ENCODE assay signal across 11 cellular contexts in genomic region chr22:25572708-25573161, GRCh38. TPM values are rescaled to one million over a fixed set of nuclear protein-coding genes. Genes with fewer than 3 reads are reported as not detected.
DNase-seq lines count a peak whose midpoint lies in the region; ATAC-seq, FAIRE-seq and TF ChIP-seq lines count a peak whose summit lies in the region.
"Had no signal": no experiment of that assay in that cellular context is flagged by ENCODE, and none has a peak within 500 bp of the region (broad histone marks: within the 10 kb centered on the region; RNA-seq: fewer than 3 reads in every experiment).

No MANE protein-coding gene starts in this region.

- H3K79me2 ChIP-seq in Loucy (ENCODE audit: insufficient read depth, low read length) (peaks cover 100% of the 10 kb centered on the region), GM12878 (ENCODE audit: control insufficient read depth, insufficient read depth, low read length) (peaks cover 80% of the 10 kb centered on the region)

- TF ChIP-seq RAD21 in GM12878 (IDR thresholded peaks at IDR 0.05; ENCODE audit: insufficient read depth, low read depth, low read length): no peak

- no peaks in the 10 kb centered on the region for H3F3A ChIP-seq in Loucy (ENCODE audit: low read depth)

- CTCF ChIA-PET in GM12878 (lab: Yijun Ruan, JAX): interaction anchor here (0.6 to 2.7 kb wide), 14 partner anchors 11 to 200 kb away, joined by 3 to 14 read pairs (median 4); no protein-coding TSS in a partner anchor

- no peaks in the 10 kb centered on the region for H3K9me3 ChIP-seq in Loucy (ENCODE audit: insufficient read depth, low read depth, low read length)
- H3K9me3 ChIP-seq in GM12878 (replicated peaks; ENCODE audit: control insufficient read depth, insufficient read depth, low read length): no peaks in the 10 kb centered on the region

- H4K20me1 ChIP-seq in Loucy (ENCODE audit: insufficient read depth, low read length, poor library complexity, severe bottlenecking) (peaks cover 95% of the 10 kb centered on the region), GM12878 (ENCODE audit: control insufficient read depth, insufficient read depth) (no peaks in the 10 kb centered on the region)

- H3K27ac ChIP-seq in GM12878 (ENCODE audit: control insufficient read depth, insufficient read depth): peak overlapping the region; percentile 64

- peak; percentile 54 for ATAC-seq in GM21447 (IDR thresholded peaks at IDR 0.05; ENCODE audit: unreplicated experiment)
- ATAC-seq in GM12878: peak; percentile 81

- in situ Hi-C loops in GM12878 (cut with MboI): no loop called here

- TF ChIP-seq CTCF in Loucy (conservative IDR thresholded peaks at IDR 0.05; ENCODE audit: low read length) (no peak), GM12878 (IDR thresholded peaks at IDR 0.05 in 2 of 3, conservative IDR thresholded peaks at IDR 0.05 in 1 of 3; ENCODE audit: control insufficient read depth in 2 of 3, extremely low read depth in 1 of 3, insufficient read depth in 1 of 3, low read depth in 3 of 3, low read length in 3 of 3) (no peak)

- POLR2A ChIA-PET in GM12878 (lab: Charles Lee): interaction anchor here (0.6 to 2.4 kb wide), 7 partner anchors 9 to 121 kb away, joined by 3 to 10 read pairs (median 4); partner anchors contain the start of gene GRK3

- peak overlapping the region; percentile 8 for H3K9ac ChIP-seq in Loucy (ENCODE audit: low read depth, low read length, poor library complexity, severe bottlenecking)
- H3K9ac ChIP-seq in GM12878 (ENCODE audit: control insufficient read depth, insufficient read depth, low read length): no peak overlapping the region; the same call in 1 of the 2 replicates

- H2AFZ ChIP-seq in Loucy (ENCODE audit: low read length) (no peak overlapping the region), GM12878 (ENCODE audit: control insufficient read depth, low read depth, low read length) (no peak overlapping the region)

- TF ChIP-seq POLR2A in GM12878 (IDR thresholded peaks at IDR 0.05; ENCODE audit: low read depth, low read length): no peak

- intact Hi-C loops in GM12878 (cut with micrococcal nuclease; ENCODE audit: unreplicated experiment): loop anchor here (1.0 to 5.0 kb wide), 3 partner anchors 51 to 130 kb away; no protein-coding TSS in a partner anchor

- no peaks in the 10 kb centered on the region for H3K9me2 ChIP-seq in Loucy (replicated peaks; ENCODE audit: low read depth, low read length)

- no TSS peak for BruUV-seq in GM12878 (replicated peaks; lab: Mats Ljungman, UMichigan)

- peak overlapping the region; percentile 59 for H3K4me3 ChIP-seq in Loucy (ENCODE audit: low read length, poor library complexity, severe bottlenecking)
- H3K4me3 ChIP-seq in GM12878: 0 out of 2 replicates have a peak overlapping the region, but pooled peaks have one; percentile 0

- FAIRE-seq in GM18507 (lab: Jason Lieb, UNC) (peak; percentile 82), GM12878 (lab: Jason Lieb, UNC) (peak; percentile 69)
- FAIRE-seq: astrocyte had no signal

- H3K36me3 ChIP-seq in Loucy (ENCODE audit: insufficient read depth, low read length): peaks cover 9% of the 10 kb centered on the region; the same call in 1 of the 2 replicates
- H3K36me3 ChIP-seq in GM12878 (ENCODE audit: control insufficient read depth in 2 of 2, insufficient read depth in 2 of 2, low read length in 1 of 2): no peaks in the 10 kb centered on the region

- no peaks in the 10 kb centered on the region for H3K27me3 ChIP-seq in Loucy (ENCODE audit: insufficient read depth, low read length, poor library complexity, severe bottlenecking)
- no peaks in the 10 kb centered on the region for H3K27me3 ChIP-seq in GM12878 (replicated peaks in 1 of 2; ENCODE audit: control insufficient read depth in 2 of 2, insufficient read depth in 2 of 2, low read length in 1 of 2)

- SMC1A ChIA-PET in GM12878 (lab: Charles Lee; ENCODE audit: uncharacterized antibody, unreplicated experiment): interaction anchor here (0.6 to 3.6 kb wide), 29 partner anchors 9 to 200 kb away, joined by 3 to 20 read pairs (median 4); no protein-coding TSS in a partner anchor

- RAD21 ChIA-PET in GM12878 (lab: Charles Lee; ENCODE audit: unreplicated experiment): interaction anchor here (0.7 to 14.7 kb wide), 15 partner anchors 9 to 177 kb away, joined by 3 to 202 read pairs (median 4); partner anchors contain the start of gene GRK3

- H3K4me1 ChIP-seq in Loucy (ENCODE audit: insufficient read depth, low read length, poor library complexity, severe bottlenecking) (peaks cover 73% of the 10 kb centered on the region), GM12878 (ENCODE audit: control insufficient read depth, insufficient read depth, low read length) (peaks cover 28% of the 10 kb centered on the region)

- H3K4me2 ChIP-seq in Loucy (ENCODE audit: low read depth, low read length, poor library complexity, severe bottlenecking) (peak overlapping the region; percentile 83), GM12878 (ENCODE audit: control insufficient read depth, insufficient read depth) (peak overlapping the region; percentile 61)

- TF ChIP-seq EP300 in GM12878 (IDR thresholded peaks at IDR 0.05; ENCODE audit: borderline replicate concordance in 1 of 2, control insufficient read depth in 1 of 2, low read depth in 2 of 2, low read length in 2 of 2): peak; percentile 84 to 92

- DNase-seq in GM18507 (ENCODE audit: extremely low spot score, insufficient read length, low read depth) (no peak), GM12878 (ENCODE audit: low read depth, low spot score) (peak; percentile 80), medulla oblongata (ENCODE audit: extremely low spot score) (no peak), inferior parietal cortex (ENCODE audit: extremely low spot score) (no peak)
- DNase-seq in stimulated activated CD4-positive, alpha-beta T cell treated with anti-CD3 and anti-CD28 coated beads, Interleukin-2, amount 100 ng/mL, for 24 hours: no peak
- no peak for DNase-seq in activated effector memory CD4-positive, alpha-beta T cell treated with Interleukin-2 at 50 U/mL for 16 hours
- DNase-seq: activated CD4-positive, alpha-beta T cell treated with anti-CD3 and anti-CD28 coated beads, Interleukin-2, amount 50 U/mL, for 48 hours; SHP77 treated with DMSO at 0.1 percent for 48 hours had no signal

TF ChIP-seq in GM12878, 131 proteins besides CTCF, POLR2A, EP300 and RAD21 (continues in another document):
- TF ChIP-seq ESRRA (IDR thresholded peaks at IDR 0.05; ENCODE audit: low read length): no peak
- TF ChIP-seq ZNF687 (IDR thresholded peaks at IDR 0.05): peak; percentile 31; the same call in 1 of the 2 replicates
- no peak for TF ChIP-seq MAX (IDR thresholded peaks at IDR 0.05; ENCODE audit: low read depth, low read length)
- TF ChIP-seq STAT1 (conservative IDR thresholded peaks at IDR 0.05): no peak
- TF ChIP-seq CEBPB (IDR thresholded peaks at IDR 0.05; ENCODE audit: borderline replicate concordance in 1 of 2, low read depth in 2 of 2, low read length in 2 of 2): no peak

RNA-seq across cellular contexts. Expression of gene GRK3, which starts 8.3 kb away (rescaled TPM):
- 74.9 and 76.8 TPM in 2 replicates for total RNA-seq in GM12878 (2013; cell fraction: nucleolus; rRNA removed)
- total RNA-seq in GM12878 (2014; rRNA removed) (14.3 and 16.8 TPM in 2 replicates), GM12878 (2014; rRNA removed; fragmentation: Illumina TruSeq; extraction: Trizol) (20.3 and 21.3 TPM in 2 replicates), GM12878 (2021) (25.2 and 26.1 TPM in 2 replicates)
- 4.5 TPM for polyA plus RNA-seq in GM12878 (2011; ENCODE audit: low read depth)
- polyA plus RNA-seq in GM12878 (2011; rRNA removed) (35.1 and 43.9 TPM in 2 replicates), GM12878 (2014; fragmentation: Illumina TruSeq; extraction: Trizol) (20.7 and 25.2 TPM in 2 replicates), GM12878 (2014; fragmentation: Nextera tagmentation; extraction: Ambion mirVana) (1 to 10 TPM; 4.3 to 4.6 TPM), GM12878 (2014; rRNA removed) (11.6 and 15.2 TPM in 2 replicates), GM12878 (2016; fragmentation: Nextera tagmentation; extraction: Ambion mirVana) (1 to 10 TPM; 3.1 to 5.1 TPM)
- 15.8 and 18.1 TPM in 2 replicates for polyA plus RNA-seq in GM12878 (2011; cell fraction: cytosol; rRNA removed)
- polyA plus RNA-seq in GM12878 (2011; cell fraction: nucleus; rRNA removed): 23.8 and 26.8 TPM in 2 replicates
- 5.9 and 9.7 TPM in 2 replicates for polyA plus RNA-seq in GM12878 (2012)
- polyA minus RNA-seq in GM12878 (2011; rRNA and poly(A)+ RNA removed): 34.4 and 41.6 TPM in 2 replicates
- polyA minus RNA-seq in GM12878 (2011; cell fraction: cytosol; rRNA and poly(A)+ RNA removed): 13.5 and 16.5 TPM in 2 replicates
- polyA minus RNA-seq in GM12878 (2011; cell fraction: nucleus; rRNA and poly(A)+ RNA removed): 11.6 and 15.6 TPM in 2 replicates
